Comparison of ENCODE assay signal across 25 cellular contexts in the genomic region with DNA sequence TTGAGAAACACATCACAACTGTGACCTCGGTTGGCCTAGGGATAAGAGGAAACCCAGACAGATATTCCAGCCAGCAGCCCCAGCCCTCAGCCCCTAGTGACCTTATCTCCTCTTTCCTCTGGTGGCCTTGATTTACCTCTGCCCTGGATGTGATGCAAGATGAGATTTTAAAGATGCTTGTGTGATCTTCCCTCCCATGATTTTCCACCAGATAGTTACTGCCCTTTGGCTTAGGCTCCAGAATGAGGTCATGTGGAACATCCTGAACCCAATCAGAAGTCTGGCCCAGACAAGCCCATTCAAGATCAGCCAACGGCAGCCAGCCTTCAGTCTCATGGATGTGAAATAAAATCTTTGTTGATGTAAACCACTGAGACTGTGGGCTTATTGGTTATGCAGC.
DNase-seq lines count a peak whose midpoint lies in the region; ATAC-seq, FAIRE-seq and TF ChIP-seq lines count a peak whose summit lies in the region.
"Had no signal": no experiment of that assay in that cellular context is flagged by ENCODE, and none has a peak within 500 bp of the region (broad histone marks: within the 10 kb centered on the region; RNA-seq: fewer than 3 reads in every experiment).

No MANE protein-coding gene starts in this region.

- DNase-seq in HuH-7 (ENCODE audit: low spot score): peak; percentile 39
- DNase-seq in psoas muscle: peak; percentile 39 to 67
- DNase-seq in NCI-H526 (lab: John Stamatoyannopoulos, UW): no peak
- DNase-seq in NCI-H187 treated with DMSO at 0.1 percent for 48 hours (lab: John Stamatoyannopoulos, UW): no peak
- DNase-seq in aorta: no peak
- no peak for DNase-seq in GM12892 (ENCODE audit: insufficient read length)
- DNase-seq: CD4-positive, CD25-positive, alpha-beta regulatory T cell; DMS153; DND-41; H9; KBM-7; MV-4-11; NCI-H1105; NCI-H146; NCI-H2029; NCI-H446 treated with DMSO at 0.1 percent for 48 hours; NCI-H526 treated with DMSO at 0.1 percent for 48 hours; RPMI8226; SHP77 treated with DMSO at 0.1 percent for 48 hours had no signal

- ATAC-seq in gastroesophageal sphincter (peak; percentile 60), psoas muscle (peak in 2 of 4 donors; percentile 43 to 60), aorta (ENCODE audit: low FRiP score) (no peak)
- ATAC-seq: GM23338 had no signal

- H3K27ac ChIP-seq in gastroesophageal sphincter (peak overlapping the region in 3 of 4 donors; percentile 20 to 36 (median 28)), psoas muscle (no peak overlapping the region), aorta (ENCODE audit: low read depth in 1 of 2, low read length in 2 of 2) (no peak overlapping the region)
- H3K27ac ChIP-seq: BLaER1 had no signal

- H3K4me3 ChIP-seq in gastroesophageal sphincter (no peak overlapping the region), psoas muscle (no peak overlapping the region), aorta (ENCODE audit: low read length in 2 of 2) (no peak overlapping the region)
- H3K4me3 ChIP-seq: BLaER1, GM23338 had no signal

- no peak for TF ChIP-seq POLR2A in gastroesophageal sphincter (IDR thresholded peaks at IDR 0.05)
- TF ChIP-seq POLR2A in GM12892 (IDR thresholded peaks at IDR 0.05; ENCODE audit: low read depth, low read length): no peak

- H3K27me3 ChIP-seq in gastroesophageal sphincter (no peaks in the 10 kb centered on the region), psoas muscle (ENCODE audit: insufficient read depth in 3 of 3, low read length in 2 of 3) (peaks cover 0 to 2% (median 0%) of the 10 kb centered on the region in 3 donors), aorta (ENCODE audit: control insufficient read depth in 1 of 2, insufficient read depth in 2 of 2, low read length in 1 of 2) (no peaks in the 10 kb centered on the region)
- H3K27me3 ChIP-seq: BLaER1 had no signal

- no peak overlapping the region for H3K4me3 Mint-ChIP-seq in nephron
- H3K4me3 Mint-ChIP-seq: CD4-positive, CD25-positive, alpha-beta regulatory T cell; GM23338; H9 had no signal

- peaks cover 41% of the 10 kb centered on the region for H3K4me1 Mint-ChIP-seq in nephron
- H3K4me1 Mint-ChIP-seq: CD4-positive, CD25-positive, alpha-beta regulatory T cell had no signal

- WGBS in gastroesophageal sphincter (ENCODE audit: low coverage in 1 of 2), 2 donors: 52 to 69% methylated on average over 2 of the region's 2 CpGs
- 31 to 53% (median 34%) methylated on average over 2 of the region's 2 CpGs for WGBS in psoas muscle, 3 donors
- WGBS in aorta, 2 donors: 87 to 93% methylated on average over 2 of the region's 2 CpGs

- TF ChIP-seq CTCF in gastroesophageal sphincter (IDR thresholded peaks at IDR 0.05) (no peak), nephron (IDR thresholded peaks at IDR 0.05; ENCODE audit: unreplicated experiment in 3 of 3) (no peak), psoas muscle (IDR thresholded peaks at IDR 0.05) (no peak)

- peaks cover 0 to 32% (median 16%) of the 10 kb centered on the region in 3 donors for H3K4me1 ChIP-seq in gastroesophageal sphincter
- H3K4me1 ChIP-seq in psoas muscle: peaks cover 5% of the 10 kb centered on the region
- H3K4me1 ChIP-seq in aorta (ENCODE audit: control insufficient read depth in 1 of 2, insufficient read depth in 2 of 2, low read length in 2 of 2): peaks cover 0 to 3% of the 10 kb centered on the region in 2 donors

- H3K9me3 Mint-ChIP-seq in nephron: peaks cover 17% of the 10 kb centered on the region

- no peak for FAIRE-seq in GM12892 (lab: Jason Lieb, UNC)
- FAIRE-seq: A204.1, GM18507 had no signal

- peak overlapping the region; percentile 61 to 91 (median 85) for H3K27ac Mint-ChIP-seq in nephron
- H3K27ac Mint-ChIP-seq: CD4-positive, CD25-positive, alpha-beta regulatory T cell; GM23338; H9 had no signal

- no peaks in the 10 kb centered on the region for H3K9me3 ChIP-seq in gastroesophageal sphincter
- H3K9me3 ChIP-seq in psoas muscle: no peaks in the 10 kb centered on the region
- no peaks in the 10 kb centered on the region for H3K9me3 ChIP-seq in aorta (ENCODE audit: control insufficient read depth, low read length)

- H3K27me3 Mint-ChIP-seq in nephron (ENCODE audit: low read depth): no peaks in the 10 kb centered on the region

- H3K36me3 ChIP-seq in gastroesophageal sphincter (no peaks in the 10 kb centered on the region), psoas muscle (ENCODE audit: insufficient read depth in 1 of 2, low read depth in 1 of 2) (no peaks in the 10 kb centered on the region), aorta (ENCODE audit: control insufficient read depth in 1 of 2, insufficient read depth in 2 of 2, low read length in 1 of 2) (no peaks in the 10 kb centered on the region)
- H3K36me3 ChIP-seq: BLaER1 had no signal

- intact Hi-C loops in psoas muscle (cut with DNase I) (no loop called here), aorta (cut with DNase I) (no loop called here)

- no peaks in the 10 kb centered on the region for H3K36me3 Mint-ChIP-seq in nephron (ENCODE audit: low read depth)
- H3K36me3 Mint-ChIP-seq: CD4-positive, CD25-positive, alpha-beta regulatory T cell had no signal

- TF ChIP-seq EP300 in gastroesophageal sphincter (IDR thresholded peaks at IDR 0.05): no peak

Comparison
In these comparisons a context has a peak if more than half of its experiments do, and no peak if none do; other contexts are left out.
1. DNase-seq: peak in HuH-7 (single experiment) and psoas muscle (2 of 2); none in NCI-H526 (0 of 2), NCI-H187 treated with DMSO at 0.1 percent for 48 hours (single experiment), aorta (0 of 2) and GM12892 (single experiment).
2. H3K27ac ChIP-seq: peak in gastroesophageal sphincter (3 of 4); none in psoas muscle (single experiment) and aorta (0 of 2).